26 cellular contexts compared by ENCODE assay signal in genomic region chr4:130044788-130045531, GRCh38.
DNase-seq lines count a peak whose midpoint lies in the region; ATAC-seq and TF ChIP-seq lines count a peak whose summit lies in the region.
"Had no signal": no experiment of that assay in that cellular context is flagged by ENCODE, and none has a peak within 500 bp of the region (broad histone marks: within the 10 kb centered on the region; RNA-seq: fewer than 3 reads in every experiment).

No MANE protein-coding gene starts in this region.

- WGBS in endodermal cell (ENCODE audit: insufficient coverage in 1 of 2, insufficient read length in 1 of 2), 2 experiments = 79 to 91% methylated on average over 2 to 3 of the region's 3 CpGs
- no CpG with 5 or more reads among the region's 3 CpGs for WGBS in neuronal stem cell (ENCODE audit: extremely low coverage in 2 of 2, insufficient read length in 2 of 2, insufficient replicate concordance in 1 of 2), 2 donors
- 69 to 74% methylated on average over 3 of the region's 3 CpGs for WGBS in gastroesophageal sphincter (ENCODE audit: low coverage in 1 of 2), 2 donors

- H3K4me2 ChIP-seq in neuronal stem cell (ENCODE audit: insufficient read depth, low read length, poor library complexity, severe bottlenecking) = no peak overlapping the region

- H3K79me1 ChIP-seq in neuronal stem cell (ENCODE audit: low read depth, low read length) = no peaks in the 10 kb centered on the region

- H3K9me3 Mint-ChIP-seq in endodermal cell = peaks cover 2% of the 10 kb centered on the region
- no peaks in the 10 kb centered on the region for H3K9me3 Mint-ChIP-seq in activated CD4-positive, alpha-beta T cell treated with anti-CD3 and anti-CD28 coated beads, Interleukin-2, amount 10 ng/mL, durations not matched to agents 24 days and 14 days
- H3K9me3 Mint-ChIP-seq: activated T-helper 1 cell treated with anti-CD3 and anti-CD28 coated beads, Interleukin-12 subunit alpha, Interleukin-12 subunit beta, Interleukin-2, Interleukin-4 antibody, amounts not matched to agents 30 ng/mL and 10 ng/mL and 1 ng/mL, durations not matched to agents 14 hours and 24 hours and 36 hours; stimulated activated naive CD8-positive, alpha-beta T cell treated with anti-CD3 and anti-CD28 coated beads, Interleukin-15, Interleukin-2, amounts not matched to agents 100 ng/mL and 50 ng/mL, for 24 hours had no signal

- H3K27me3 ChIP-seq in endodermal cell (ENCODE audit: control insufficient read depth, insufficient read depth, low read length, poor library complexity, severe bottlenecking) (no peaks in the 10 kb centered on the region), neuronal stem cell (ENCODE audit: control insufficient read depth in 3 of 3, insufficient read depth in 3 of 3, low read depth in 1 of 3, low read length in 3 of 3) (no peaks in the 10 kb centered on the region), gastroesophageal sphincter (no peaks in the 10 kb centered on the region)
- H3K27me3 ChIP-seq: tibial artery had no signal

- no peak for TF ChIP-seq EP300 in gastroesophageal sphincter (IDR thresholded peaks at IDR 0.05)

- H3K36me3 Mint-ChIP-seq in endodermal cell (ENCODE audit: low read depth) = no peaks in the 10 kb centered on the region
- no peaks in the 10 kb centered on the region for H3K36me3 Mint-ChIP-seq in activated CD4-positive, alpha-beta T cell treated with anti-CD3 and anti-CD28 coated beads, Interleukin-2, amount 10 ng/mL, durations not matched to agents 24 days and 14 days (ENCODE audit: low read depth)
- H3K36me3 Mint-ChIP-seq: activated naive CD4-positive, alpha-beta T cell treated with anti-CD3 and anti-CD28 coated beads, Interleukin-2, amount 50 U/mL, for 24 hours had no signal

- peak overlapping the region; percentile 3 for H3K27ac Mint-ChIP-seq in endodermal cell
- H3K27ac Mint-ChIP-seq in activated CD4-positive, alpha-beta T cell treated with anti-CD3 and anti-CD28 coated beads, Interleukin-2, amount 10 ng/mL, durations not matched to agents 24 days and 14 days = no peak overlapping the region
- H3K27ac Mint-ChIP-seq: activated naive CD4-positive, alpha-beta T cell treated with anti-CD3 and anti-CD28 coated beads, Interleukin-2, amount 50 U/mL, for 24 hours; activated T-helper 1 cell treated with anti-CD3 and anti-CD28 coated beads, Interleukin-12 subunit alpha, Interleukin-12 subunit beta, Interleukin-2, Interleukin-4 antibody, amounts not matched to agents 30 ng/mL and 10 ng/mL and 1 ng/mL, durations not matched to agents 14 hours and 24 hours and 36 hours; CD4-positive, alpha-beta T cell; stimulated activated naive CD8-positive, alpha-beta T cell treated with anti-CD3 and anti-CD28 coated beads, Interleukin-15, Interleukin-2, amounts not matched to agents 100 ng/mL and 50 ng/mL, for 24 hours had no signal

- no peak overlapping the region for H2AK5ac ChIP-seq in neuronal stem cell (ENCODE audit: low read depth, low read length)

- no peak overlapping the region for H4K8ac ChIP-seq in neuronal stem cell (ENCODE audit: low read depth, low read length)

- H3K4me3 ChIP-seq in endodermal cell (ENCODE audit: low read length) (no peak overlapping the region), neuronal stem cell (ENCODE audit: low read length in 2 of 2) (no peak overlapping the region), gastroesophageal sphincter (no peak overlapping the region)
- H3K4me3 ChIP-seq: HAP-1, lung, tibial artery had no signal

- no peak overlapping the region for H2BK12ac ChIP-seq in neuronal stem cell (ENCODE audit: low read length)

- no peak overlapping the region for H2BK5ac ChIP-seq in neuronal stem cell (ENCODE audit: low read length)

- H2AFZ ChIP-seq in neuronal stem cell (ENCODE audit: low read length) = peak overlapping the region; percentile 48

- ATAC-seq in GM19324 (IDR thresholded peaks at IDR 0.05; ENCODE audit: low FRiP score, unreplicated experiment) = peak; percentile 87
- peak; percentile 42 for ATAC-seq in HG03108 (IDR thresholded peaks at IDR 0.05; ENCODE audit: unreplicated experiment)
- ATAC-seq in gastroesophageal sphincter = no peak

- no peak overlapping the region for H3K18ac ChIP-seq in neuronal stem cell (ENCODE audit: low read length)

- TF ChIP-seq POLR2A in gastroesophageal sphincter (IDR thresholded peaks at IDR 0.05) = no peak

- DNase-seq in endodermal cell = no peak
- no peak for DNase-seq in neuronal stem cell (ENCODE audit: low spot score)
- DNase-seq in DMS114 treated with DMSO at 0.1 percent for 48 hours (lab: John Stamatoyannopoulos, UW; ENCODE audit: unreplicated experiment) = no peak
- DNase-seq in posterior vena cava (ENCODE audit: low spot score) = no peak
- no peak for DNase-seq in activated CD4-positive, alpha-beta T cell treated with anti-CD3 and anti-CD28 coated beads, Interleukin-2, amount 10 ng/mL, durations not matched to agents 24 days and 14 days
- DNase-seq: activated CD4-positive, alpha-beta T cell treated with anti-CD3 and anti-CD28 coated beads for 4 hours; aorta; CD4-positive, alpha-beta T cell; hippocampal formation; NCI-H1048; NCI-H2029; NCI-H345; nucleus accumbens; retina; SHP77; tibial artery had no signal

- TF ChIP-seq CTCF in endodermal cell (conservative IDR thresholded peaks at IDR 0.05) (no peak), gastroesophageal sphincter (IDR thresholded peaks at IDR 0.05) (no peak)

- no peak overlapping the region for H3K23ac ChIP-seq in neuronal stem cell (ENCODE audit: low read depth, low read length, poor library complexity)

- intact Hi-C loops in posterior vena cava (cut with DNase I) = no loop called here
- intact Hi-C loops in activated CD4-positive, alpha-beta T cell treated with anti-CD3 and anti-CD28 coated beads, Interleukin-2, amount 10 ng/mL, durations not matched to agents 24 days and 14 days (cut with micrococcal nuclease) = no loop called here

- H3K36me3 ChIP-seq in endodermal cell (ENCODE audit: control insufficient read depth, insufficient read depth, low read length) (no peaks in the 10 kb centered on the region), neuronal stem cell (replicated peaks in 1 of 2; ENCODE audit: control insufficient read depth in 2 of 2, insufficient read depth in 2 of 2, low read length in 2 of 2) (no peaks in the 10 kb centered on the region), gastroesophageal sphincter (no peaks in the 10 kb centered on the region)
- H3K36me3 ChIP-seq: HAP-1, tibial artery had no signal

- H3K27me3 Mint-ChIP-seq in endodermal cell (ENCODE audit: insufficient read depth) = no peaks in the 10 kb centered on the region
- no peaks in the 10 kb centered on the region for H3K27me3 Mint-ChIP-seq in activated CD4-positive, alpha-beta T cell treated with anti-CD3 and anti-CD28 coated beads, Interleukin-2, amount 10 ng/mL, durations not matched to agents 24 days and 14 days
- H3K27me3 Mint-ChIP-seq: activated naive CD4-positive, alpha-beta T cell treated with anti-CD3 and anti-CD28 coated beads, Interleukin-2, amount 50 U/mL, for 24 hours; CD4-positive, alpha-beta T cell; central memory CD8-positive, alpha-beta T cell; stimulated activated naive CD8-positive, alpha-beta T cell treated with anti-CD3 and anti-CD28 coated beads, Interleukin-15, Interleukin-2, amounts not matched to agents 100 ng/mL and 50 ng/mL, for 24 hours had no signal

- no peak overlapping the region for H2BK120ac ChIP-seq in neuronal stem cell (ENCODE audit: low read depth, low read length)

- peaks cover 17% of the 10 kb centered on the region for H3K4me1 Mint-ChIP-seq in endodermal cell
- no peaks in the 10 kb centered on the region for H3K4me1 Mint-ChIP-seq in activated CD4-positive, alpha-beta T cell treated with anti-CD3 and anti-CD28 coated beads, Interleukin-2, amount 10 ng/mL, durations not matched to agents 24 days and 14 days
- H3K4me1 Mint-ChIP-seq: activated naive CD4-positive, alpha-beta T cell treated with anti-CD3 and anti-CD28 coated beads, Interleukin-2, amount 50 U/mL, for 24 hours; central memory CD8-positive, alpha-beta T cell had no signal

- H3K4me1 ChIP-seq in endodermal cell (ENCODE audit: control insufficient read depth, insufficient read depth, low read length) = no peaks in the 10 kb centered on the region
- H3K4me1 ChIP-seq in neuronal stem cell (ENCODE audit: control insufficient read depth in 2 of 2, insufficient read depth in 1 of 2, low read depth in 1 of 2, low read length in 2 of 2) = peaks cover 0 to 2% of the 10 kb centered on the region in 2 donors
- H3K4me1 ChIP-seq in gastroesophageal sphincter = no peaks in the 10 kb centered on the region
- H3K4me1 ChIP-seq: HAP-1, tibial artery had no signal

- no peak overlapping the region for H3K4me3 Mint-ChIP-seq in endodermal cell
- H3K4me3 Mint-ChIP-seq in activated CD4-positive, alpha-beta T cell treated with anti-CD3 and anti-CD28 coated beads, Interleukin-2, amount 10 ng/mL, durations not matched to agents 24 days and 14 days = no peak overlapping the region
- H3K4me3 Mint-ChIP-seq: activated naive CD4-positive, alpha-beta T cell treated with anti-CD3 and anti-CD28 coated beads, Interleukin-2, amount 50 U/mL, for 24 hours; activated T-helper 1 cell treated with anti-CD3 and anti-CD28 coated beads, Interleukin-12 subunit alpha, Interleukin-12 subunit beta, Interleukin-2, Interleukin-4 antibody, amounts not matched to agents 30 ng/mL and 10 ng/mL and 1 ng/mL, durations not matched to agents 14 hours and 24 hours and 36 hours; CD4-positive, alpha-beta T cell; central memory CD8-positive, alpha-beta T cell; stimulated activated naive CD8-positive, alpha-beta T cell treated with anti-CD3 and anti-CD28 coated beads, Interleukin-15, Interleukin-2, amounts not matched to agents 100 ng/mL and 50 ng/mL, for 24 hours had no signal

- no peak overlapping the region for H3K14ac ChIP-seq in neuronal stem cell (ENCODE audit: low read length)

- H3K4ac ChIP-seq in neuronal stem cell (ENCODE audit: low read length) = no peak overlapping the region

- no peak overlapping the region for H4K91ac ChIP-seq in neuronal stem cell (ENCODE audit: low read depth, low read length, poor library complexity)

- no peak overlapping the region for H2BK15ac ChIP-seq in neuronal stem cell (ENCODE audit: low read length)

- no peak overlapping the region for H3K27ac ChIP-seq in endodermal cell (ENCODE audit: low read depth, low read length)
- no peak overlapping the region for H3K27ac ChIP-seq in neuronal stem cell (replicated peaks; ENCODE audit: low read length)
- H3K27ac ChIP-seq in gastroesophageal sphincter = no peak overlapping the region
- H3K27ac ChIP-seq: epithelial cell of prostate, tibial artery had no signal

- H3K9me3 ChIP-seq in endodermal cell (ENCODE audit: control insufficient read depth, low read length) = no peaks in the 10 kb centered on the region
- H3K9me3 ChIP-seq in neuronal stem cell (replicated peaks in 1 of 2; ENCODE audit: control insufficient read depth in 2 of 2, insufficient read depth in 1 of 2, low read depth in 1 of 2, low read length in 2 of 2) = no peaks in the 10 kb centered on the region
- H3K9me3 ChIP-seq in gastroesophageal sphincter = no peaks in the 10 kb centered on the region
- H3K9me3 ChIP-seq: HAP-1, tibial artery had no signal

- H3K9ac ChIP-seq in endodermal cell (ENCODE audit: extremely low read depth, low read length, poor library complexity, severe bottlenecking) (no peak overlapping the region), neuronal stem cell (ENCODE audit: low read depth, low read length, poor library complexity) (no peak overlapping the region)
